Comparison of ENCODE assay signal across 36 cellular contexts in genomic region chr9:11233693-11234092, GRCh38.
"Had no signal": no experiment of that assay in that cellular context is flagged by ENCODE, and none has a peak within 500 bp of the region (broad histone marks: within the 10 kb centered on the region; RNA-seq: fewer than 3 reads in every experiment).

No MANE protein-coding gene starts in this region.

- H3K36me3 ChIP-seq: adrenal gland, cardiac muscle cell, left ventricle myocardium inferior, vagina had no signal

- H2AFZ ChIP-seq: parathyroid adenoma had no signal

- H3K27ac Mint-ChIP-seq: activated naive CD4-positive, alpha-beta T cell treated with anti-CD3 and anti-CD28 coated beads for 36 hours; activated naive CD8-positive, alpha-beta T cell treated with anti-CD3 and anti-CD28 coated beads for 36 hours; activated T-helper 1 cell treated with anti-CD3 and anti-CD28 coated beads, Interleukin-12 subunit alpha, Interleukin-12 subunit beta, Interleukin-2, Interleukin-4 antibody, amounts not matched to agents 30 ng/mL and 10 ng/mL and 1 ng/mL, durations not matched to agents 14 hours and 24 hours and 36 hours; brain; effector memory CD8-positive, alpha-beta T cell; stimulated activated memory B cell treated with anti-CD40 and anti-IgM and Interleukin-4, amounts not matched to agents 10 μg/mL and 1 μg/mL and 100 μg/mL, for 72 hours; T-helper 2 cell treated with Interferon-gamma antibody and Interleukin-4, amounts not matched to agents 5 μg/mL and 100 μg/mL, for 36 hours; type B pancreatic cell had no signal

- DNase-seq: activated CD4-positive, alpha-beta T cell treated with anti-CD3 and anti-CD28 coated beads for 48 hours; activated CD4-positive, alpha-beta T cell treated with anti-CD3 and anti-CD28 coated beads, Interleukin-2, amount 50 U/mL, for 48 hours; activated CD8-positive, alpha-beta memory T cell treated with anti-CD3 and anti-CD28 coated beads for 24 hours; activated effector memory CD4-positive, alpha-beta T cell treated with anti-CD3 and anti-CD28 coated beads, Interleukin-2, amount 50 U/mL, for 16 hours; activated naive CD4-positive, alpha-beta T cell treated with anti-CD3 and anti-CD28 coated beads for 36 hours; activated naive CD8-positive, alpha-beta T cell treated with anti-CD3 and anti-CD28 coated beads for 36 hours; activated T-cell treated with anti-CD3 and anti-CD28 coated beads, Interleukin-2, amount 50 U/mL, for 1 hour; adrenal gland; aorta; cerebellar nuclear complex; dorsolateral prefrontal cortex; effector memory CD8-positive, alpha-beta T cell; foreskin fibroblast; head of caudate nucleus; hippocampal formation; kidney glomerular epithelial cell; left ventricle myocardium inferior; psoas muscle; stimulated activated CD4-positive, alpha-beta T cell treated with anti-CD3 and anti-CD28 coated beads, Interleukin-1b, Interleukin-23, amount 100 ng/mL, for 48 hours; stimulated activated CD4-positive, alpha-beta T cell treated with anti-CD3 and anti-CD28 coated beads, Interleukin-4, amount 100 ng/mL, for 4 hours; stimulated activated CD8-positive, alpha-beta memory T cell treated with anti-CD3 and anti-CD28 coated beads, Interleukin-4, amount 100 ng/mL, for 48 hours; stimulated activated naive CD8-positive, alpha-beta T cell treated with anti-CD3 and anti-CD28 coated beads, Interleukin-15, amount 100 ng/mL, for 72 hours; substantia nigra; T-helper 1 cell had no signal

- H3K27ac ChIP-seq: adrenal gland, cardiac muscle cell, coronary artery, dorsolateral prefrontal cortex, left ventricle myocardium inferior, parathyroid adenoma, psoas muscle, vagina had no signal

- H3K4me1 Mint-ChIP-seq: activated naive CD8-positive, alpha-beta T cell treated with anti-CD3 and anti-CD28 coated beads for 36 hours; brain; stimulated activated memory B cell treated with anti-CD40 and anti-IgM and Interleukin-4, amounts not matched to agents 10 μg/mL and 1 μg/mL and 100 μg/mL, for 72 hours; stimulated activated naive CD8-positive, alpha-beta T cell treated with anti-CD3 and anti-CD28 coated beads, Interleukin-15, amount 100 ng/mL, for 72 hours had no signal

- H3K4me2 ChIP-seq: smooth muscle cell had no signal

- H3K27me3 Mint-ChIP-seq: activated naive CD8-positive, alpha-beta T cell treated with anti-CD3 and anti-CD28 coated beads for 36 hours; brain; effector memory CD8-positive, alpha-beta T cell; stimulated activated memory B cell treated with anti-CD40 and anti-IgM and Interleukin-4, amounts not matched to agents 10 μg/mL and 1 μg/mL and 100 μg/mL, for 72 hours; stimulated activated naive CD8-positive, alpha-beta T cell treated with anti-CD3 and anti-CD28 coated beads, Interleukin-15, amount 100 ng/mL, for 72 hours; type B pancreatic cell had no signal

- H3K4me3 ChIP-seq: adrenal gland, cardiac muscle cell, coronary artery, dorsolateral prefrontal cortex, left ventricle myocardium inferior, lung, psoas muscle, smooth muscle cell, vagina had no signal

- H3K4me1 ChIP-seq: adrenal gland, left ventricle myocardium inferior, parathyroid adenoma, psoas muscle, vagina had no signal

- H3K27me3 ChIP-seq: adrenal gland, cardiac muscle cell, dorsolateral prefrontal cortex, vagina had no signal

- H3K79me2 ChIP-seq: parathyroid adenoma had no signal

- H3K9me3 ChIP-seq: adrenal gland, psoas muscle, vagina had no signal

- H3K4me3 Mint-ChIP-seq: activated naive CD4-positive, alpha-beta T cell treated with anti-CD3 and anti-CD28 coated beads for 36 hours; activated naive CD8-positive, alpha-beta T cell treated with anti-CD3 and anti-CD28 coated beads for 36 hours; activated T-helper 1 cell treated with anti-CD3 and anti-CD28 coated beads, Interleukin-12 subunit alpha, Interleukin-12 subunit beta, Interleukin-2, Interleukin-4 antibody, amounts not matched to agents 30 ng/mL and 10 ng/mL and 1 ng/mL, durations not matched to agents 14 hours and 24 hours and 36 hours; brain; effector memory CD8-positive, alpha-beta T cell; stimulated activated memory B cell treated with anti-CD40 and anti-IgM and Interleukin-4, amounts not matched to agents 10 μg/mL and 1 μg/mL and 100 μg/mL, for 72 hours; stimulated activated naive CD8-positive, alpha-beta T cell treated with anti-CD3 and anti-CD28 coated beads, Interleukin-15, amount 100 ng/mL, for 72 hours; T-helper 2 cell treated with Interferon-gamma antibody and Interleukin-4, amounts not matched to agents 5 μg/mL and 100 μg/mL, for 36 hours; type B pancreatic cell had no signal

- H3K36me3 Mint-ChIP-seq: activated naive CD8-positive, alpha-beta T cell treated with anti-CD3 and anti-CD28 coated beads for 36 hours; brain; stimulated activated memory B cell treated with anti-CD40 and anti-IgM and Interleukin-4, amounts not matched to agents 10 μg/mL and 1 μg/mL and 100 μg/mL, for 72 hours; type B pancreatic cell had no signal

- ATAC-seq: effector memory CD8-positive, alpha-beta T cell; esophagus mucosa; psoas muscle; stimulated activated memory B cell treated with anti-CD40 and anti-IgM and Interleukin-4, amounts not matched to agents 10 μg/mL and 1 μg/mL and 100 μg/mL, for 72 hours; stimulated activated naive CD8-positive, alpha-beta T cell treated with anti-CD3 and anti-CD28 coated beads, Interleukin-15, amount 100 ng/mL, for 72 hours had no signal
